In genomic region chr1:30750751-30751291, GRCh38 we compare ENCODE assay signal across 1 cellular context.
TF ChIP-seq lines count a peak whose summit lies in the region.

No MANE protein-coding gene starts in this region.

TF ChIP-seq in GM12878, 131 proteins besides CTCF, POLR2A, EP300 and RAD21 (continued from another document):
- TF ChIP-seq ZNF592 (IDR thresholded peaks at IDR 0.05), result peak; percentile 75; the same call in 1 of the 2 replicates
- 0 out of 2 replicates have a peak, but pooled peaks have one; percentile 24 for TF ChIP-seq BMI1 (IDR thresholded peaks at IDR 0.05; ENCODE audit: borderline replicate concordance)
- no peak for TF ChIP-seq FOXK2 (IDR thresholded peaks at IDR 0.05)
- TF ChIP-seq E4F1 (IDR thresholded peaks at IDR 0.05; ENCODE audit: borderline replicate concordance, partially characterized antibody), result no peak
- TF ChIP-seq NFXL1 (IDR thresholded peaks at IDR 0.05; ENCODE audit: borderline replicate concordance), result no peak
- no peak for TF ChIP-seq HCFC1 (IDR thresholded peaks at IDR 0.05; ENCODE audit: low read length)
- TF ChIP-seq PRDM15 (CRISPR knock-in tag; IDR thresholded peaks at IDR 0.05), result no peak
- no peak for TF ChIP-seq IRF4 (IDR thresholded peaks at IDR 0.05; ENCODE audit: low read depth, low read length)
- TF ChIP-seq CBFB (IDR thresholded peaks at IDR 0.05; ENCODE audit: low read depth), result peak; percentile 37; the same call in 1 of the 2 replicates
- TF ChIP-seq MEF2B (IDR thresholded peaks at IDR 0.05; ENCODE audit: partially characterized antibody, poor library complexity, severe bottlenecking), result peak; percentile 96
